Comparison of ENCODE assay signal across 3 cellular contexts in the genomic region with DNA sequence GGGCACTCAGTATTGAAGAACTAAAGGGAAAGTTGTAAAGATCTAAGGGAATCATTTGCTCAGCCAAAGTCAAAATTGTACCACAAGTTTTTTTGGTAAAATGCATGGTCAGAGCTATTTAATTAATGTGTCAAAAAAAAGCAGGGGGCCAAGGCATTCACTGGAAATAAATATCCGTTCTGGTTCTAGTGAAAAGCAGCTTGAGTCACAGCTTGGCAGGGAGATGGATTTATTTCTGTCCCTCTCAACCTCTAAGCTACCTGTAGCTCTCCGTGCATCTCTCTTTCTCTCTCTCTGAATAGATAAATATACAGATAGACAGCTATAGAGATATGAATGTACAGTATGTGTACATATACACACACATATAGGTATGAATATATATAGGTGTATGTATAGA.
"Had no signal": no experiment of that assay in that cellular context is flagged by ENCODE, and none has a peak within 500 bp of the region (broad histone marks: within the 10 kb centered on the region; RNA-seq: fewer than 3 reads in every experiment).

No MANE protein-coding gene starts in this region.

- DNase-seq: H9, HCEC 1CT, IMR-90 had no signal
